30 cellular contexts compared by ENCODE assay signal in genomic region chr14:94054401-94054800, GRCh38. TPM values are rescaled to one million over a fixed set of nuclear protein-coding genes. Genes with fewer than 3 reads are reported as not detected.
A peak's percentile ranks its signal among the peaks of the same experiment; 100 is the strongest.
DNase-seq lines count a peak whose midpoint lies in the region; ATAC-seq lines count a peak whose summit lies in the region.
"Had no signal": no experiment of that assay in that cellular context is flagged by ENCODE, and none has a peak within 500 bp of the region (broad histone marks: within the 10 kb centered on the region; RNA-seq: fewer than 3 reads in every experiment).

No MANE protein-coding gene starts in this region.

- peaks cover 90% of the 10 kb centered on the region for H3K36me3 ChIP-seq in CD8-positive, alpha-beta memory T cell (ENCODE audit: insufficient read depth, low read length)
- H3K36me3 ChIP-seq: neural progenitor cell had no signal

- ATAC-seq in naive thymus-derived CD8-positive, alpha-beta T cell: peak in 1 of 2 donors; percentile 18
- ATAC-seq in HG02973 (IDR thresholded peaks at IDR 0.05; ENCODE audit: unreplicated experiment) (no peak), sciatic nerve (no peak)
- ATAC-seq: foreskin keratinocyte had no signal

- DNase-seq in activated effector memory CD4-positive, alpha-beta T cell treated with anti-CD3 and anti-CD28 coated beads, Interleukin-2, amount 50 U/mL, for 16 hours: peak; percentile 22
- no peak for DNase-seq in activated effector memory CD4-positive, alpha-beta T cell treated with Interleukin-2 at 50 U/mL for 16 hours
- no peak for DNase-seq in CD8-positive, alpha-beta memory T cell
- peak; percentile 25 for DNase-seq in activated CD8-positive, alpha-beta memory T cell treated with anti-CD3 and anti-CD28 coated beads, Interleukin-2, amount 50 U/mL, for 48 hours
- DNase-seq in naive thymus-derived CD8-positive, alpha-beta T cell: peak in 1 of 10 donors; percentile 15
- no peak for DNase-seq in sciatic nerve (ENCODE audit: low spot score)
- no peak for DNase-seq in effector CD4-positive, alpha-beta T cell
- DNase-seq: central memory CD4-positive, alpha-beta T cell; DMS53; erythroblast; foreskin keratinocyte; HFFc6; hippocampal formation; KG1; left ventricle myocardium inferior; midbrain; NCI-H146; NCI-H510A; NK-92 treated with Interleukin-12 subunit alpha and Interleukin-12 subunit beta, amount 100 ng/mL, for 24 hours; SJCRH30; stimulated activated CD4-positive, alpha-beta T cell treated with anti-CD3 and anti-CD28 coated beads, Interleukin-1b, Interleukin-23, amount 100 ng/mL, for 48 hours had no signal

- no peaks in the 10 kb centered on the region for H3K27me3 ChIP-seq in CD8-positive, alpha-beta memory T cell (ENCODE audit: insufficient read depth, low read length, poor library complexity, severe bottlenecking)
- H3K27me3 ChIP-seq: ascending aorta, foreskin keratinocyte, neural progenitor cell, SJCRH30 had no signal

- CTCF ChIA-PET in CD8-positive, alpha-beta memory T cell (lab: Charles Lee): interaction anchor here (1.1 to 2.6 kb wide), 5 partner anchors 9 to 82 kb away, joined by 3 to 8 read pairs (median 4); partner anchors contain the start of genes DDX24 and IFI27L1

- no peak overlapping the region for H3K27ac ChIP-seq in CD8-positive, alpha-beta memory T cell (ENCODE audit: low read depth, low read length)
- H3K27ac ChIP-seq: ascending aorta, foreskin keratinocyte, left ventricle myocardium inferior, neural progenitor cell, SJCRH30, thoracic aorta had no signal

- no peaks in the 10 kb centered on the region for H3K27me3 Mint-ChIP-seq in CD8-positive, alpha-beta memory T cell
- H3K27me3 Mint-ChIP-seq in naive thymus-derived CD8-positive, alpha-beta T cell: no peaks in the 10 kb centered on the region
- H3K27me3 Mint-ChIP-seq: progenitor cell of endocrine pancreas had no signal

- peaks cover 7 to 95% (median 48%) of the 10 kb centered on the region in 3 donors for H3K36me3 Mint-ChIP-seq in CD8-positive, alpha-beta memory T cell
- peaks cover 21 to 94% (median 38%) of the 10 kb centered on the region in 3 donors for H3K36me3 Mint-ChIP-seq in naive thymus-derived CD8-positive, alpha-beta T cell

- peak overlapping the region in 6 of 8 donors; percentile 13 to 79 (median 54) for H3K27ac Mint-ChIP-seq in CD8-positive, alpha-beta memory T cell
- H3K27ac Mint-ChIP-seq in naive thymus-derived CD8-positive, alpha-beta T cell: peak overlapping the region in 9 of 10 donors; percentile 12 to 80 (median 58)
- H3K27ac Mint-ChIP-seq: HFFc6, neural progenitor cell, progenitor cell of endocrine pancreas had no signal

- H3K9me3 Mint-ChIP-seq in CD8-positive, alpha-beta memory T cell: no peaks in the 10 kb centered on the region
- H3K9me3 Mint-ChIP-seq in naive thymus-derived CD8-positive, alpha-beta T cell: no peaks in the 10 kb centered on the region
- H3K9me3 Mint-ChIP-seq: CD14-positive monocyte, HFFc6, neural progenitor cell had no signal

- H3K4me3 ChIP-seq in CD8-positive, alpha-beta memory T cell (ENCODE audit: low read length): no peak overlapping the region
- H3K4me3 ChIP-seq: ascending aorta, left ventricle myocardium inferior, neural progenitor cell, SJCRH30, thoracic aorta had no signal

- peaks cover 41 to 54% (median 50%) of the 10 kb centered on the region in 3 donors for H3K4me1 Mint-ChIP-seq in CD8-positive, alpha-beta memory T cell
- H3K4me1 Mint-ChIP-seq in naive thymus-derived CD8-positive, alpha-beta T cell: peaks cover 32 to 73% (median 45%) of the 10 kb centered on the region in 4 donors

- intact Hi-C loops in sciatic nerve (cut with DNase I): no loop called here

- no peaks in the 10 kb centered on the region for H3K9me3 ChIP-seq in CD8-positive, alpha-beta memory T cell (ENCODE audit: low read length)
- H3K9me3 ChIP-seq: ascending aorta, left ventricle myocardium inferior, SJCRH30, thoracic aorta had no signal

- peaks cover 28% of the 10 kb centered on the region for H3K4me1 ChIP-seq in CD8-positive, alpha-beta memory T cell (ENCODE audit: insufficient read depth, low read length)
- H3K4me1 ChIP-seq: ascending aorta, foreskin keratinocyte, SJCRH30 had no signal

- POLR2A ChIA-PET in CD8-positive, alpha-beta memory T cell (lab: Charles Lee): no interaction called here
- POLR2A ChIA-PET in naive thymus-derived CD8-positive, alpha-beta T cell (lab: Charles Lee): no interaction called here

- H3K4me3 Mint-ChIP-seq in CD8-positive, alpha-beta memory T cell: no peak overlapping the region
- H3K4me3 Mint-ChIP-seq in naive thymus-derived CD8-positive, alpha-beta T cell: peak overlapping the region in 1 of 10 donors; percentile 46
- H3K4me3 Mint-ChIP-seq: CD14-positive monocyte, HFFc6, neural progenitor cell had no signal

RNA-seq across cellular contexts. Expression of gene DDX24, which starts 26.6 kb away (rescaled TPM):
- 100 to 1,000 TPM; 274 to 283 TPM for total RNA-seq in CD8-positive, alpha-beta memory T cell
- polyA plus RNA-seq in CD8-positive, alpha-beta memory T cell: 287 TPM
- 100 to 1,000 TPM; 315 to 319 TPM for total RNA-seq in naive thymus-derived CD8-positive, alpha-beta T cell
- polyA plus RNA-seq in naive thymus-derived CD8-positive, alpha-beta T cell: 100 to 1,000 TPM; 185 to 274 (median 244) TPM
- total RNA-seq in sciatic nerve: 181 TPM

RNA-seq across cellular contexts. Expression of gene IFI27L1, which starts 26.7 kb away (rescaled TPM):
- 10 to 100 TPM; 15.5 to 18.4 TPM for total RNA-seq in CD8-positive, alpha-beta memory T cell
- polyA plus RNA-seq in CD8-positive, alpha-beta memory T cell: 8.3 TPM
- total RNA-seq in naive thymus-derived CD8-positive, alpha-beta T cell: 1 to 10 TPM; 6.9 to 8.4 TPM
- 1 to 10 TPM; 4.3 to 7.9 (median 6.6) TPM for polyA plus RNA-seq in naive thymus-derived CD8-positive, alpha-beta T cell
- 20.5 TPM for total RNA-seq in sciatic nerve
- total RNA-seq: ascending aorta had no signal

RNA-seq across cellular contexts. Expression of gene OTUB2, which starts 28.3 kb away (rescaled TPM):
- total RNA-seq in CD8-positive, alpha-beta memory T cell: 1 to 10 TPM; 1.1 to 1.8 TPM
- polyA plus RNA-seq in CD8-positive, alpha-beta memory T cell: 0.12 TPM
- total RNA-seq in naive thymus-derived CD8-positive, alpha-beta T cell: under 1 TPM; 0.16 to 0.22 TPM
- polyA plus RNA-seq in naive thymus-derived CD8-positive, alpha-beta T cell: under 1 TPM; 0.10 to 0.23 (median 0.11) TPM
- total RNA-seq in sciatic nerve: 0.80 TPM

RNA-seq across cellular contexts. Expression of gene IFI27, which starts 56.1 kb away (rescaled TPM):
- 1 to 10 TPM; 1.3 TPM for total RNA-seq in CD8-positive, alpha-beta memory T cell
- polyA plus RNA-seq in CD8-positive, alpha-beta memory T cell: 5.5 TPM
- total RNA-seq in naive thymus-derived CD8-positive, alpha-beta T cell: 1 to 10 TPM in 1 of 2 experiments, not detected in 1; 1.8 TPM
- not detected for polyA plus RNA-seq in naive thymus-derived CD8-positive, alpha-beta T cell
- 219 TPM for total RNA-seq in sciatic nerve

RNA-seq across cellular contexts. Expression of gene CCDC197, which starts 57.3 kb away (rescaled TPM):
- total RNA-seq in CD8-positive, alpha-beta memory T cell: not detected
- polyA plus RNA-seq in CD8-positive, alpha-beta memory T cell: not detected
- total RNA-seq in naive thymus-derived CD8-positive, alpha-beta T cell: not detected
- not detected for polyA plus RNA-seq in naive thymus-derived CD8-positive, alpha-beta T cell
- total RNA-seq in sciatic nerve: not detected
- total RNA-seq: activated CD8-positive, alpha-beta memory T cell treated with anti-CD3 and anti-CD28 coated beads for 36 hours; ascending aorta; foreskin keratinocyte; HFFc6; HT-29; progenitor cell of endocrine pancreas; SJCRH30; T-helper 1 cell treated with Interleukin-12 subunit alpha and Interleukin-12 subunit beta and Interleukin-4 antibody, amounts not matched to agents 30 ng/mL and 1 ng/mL, for 36 hours; thoracic aorta had no signal
- polyA plus RNA-seq: CD14-positive monocyte, foreskin keratinocyte had no signal

Comparison
In these comparisons a context has a peak if more than half of its experiments do, and no peak if none do; other contexts are left out.
1. DNase-seq: peak in activated effector memory CD4-positive, alpha-beta T cell treated with anti-CD3 and anti-CD28 coated beads, Interleukin-2, amount 50 U/mL, for 16 hours (single experiment) and activated CD8-positive, alpha-beta memory T cell treated with anti-CD3 and anti-CD28 coated beads, Interleukin-2, amount 50 U/mL, for 48 hours (single experiment); none in activated effector memory CD4-positive, alpha-beta T cell treated with Interleukin-2 at 50 U/mL for 16 hours (single experiment), CD8-positive, alpha-beta memory T cell (0 of 5), sciatic nerve (single experiment) and effector CD4-positive, alpha-beta T cell (single experiment).